9 cellular contexts compared by ENCODE assay signal in the genomic region with DNA sequence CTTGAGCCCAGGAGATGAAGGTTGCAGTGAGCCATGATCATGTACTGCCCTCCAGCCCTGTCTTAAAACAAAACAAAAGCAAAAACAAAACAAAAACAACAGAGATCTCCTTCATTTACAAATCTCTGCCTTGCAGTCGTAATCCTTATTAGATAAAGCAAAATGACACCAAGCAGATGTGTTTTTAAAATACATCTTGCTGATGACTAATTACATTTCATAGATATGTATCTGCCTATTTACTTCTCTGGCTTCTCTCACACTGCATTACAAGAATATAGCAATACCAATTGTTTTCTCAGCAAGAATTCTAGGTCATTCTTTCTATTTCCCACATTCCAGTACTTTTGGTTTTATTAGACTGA. TPM values are rescaled to one million over a fixed set of nuclear protein-coding genes. Genes with fewer than 3 reads are reported as not detected.
DNase-seq lines count a peak whose midpoint lies in the region; ATAC-seq, FAIRE-seq and TF ChIP-seq lines count a peak whose summit lies in the region.
"Had no signal": no experiment of that assay in that cellular context is flagged by ENCODE, and none has a peak within 500 bp of the region (broad histone marks: within the 10 kb centered on the region; RNA-seq: fewer than 3 reads in every experiment).

No MANE protein-coding gene starts in this region.

- ATAC-seq in activated T-helper 17 cell treated with anti-CD3 and anti-CD28 coated beads, Interleukin-2, amount 50 U/mL, for 72 hours (replicated peaks) = peak; percentile 16
- ATAC-seq in stimulated activated memory B cell treated with anti-CD40 and anti-IgM and Interleukin-4, amounts not matched to agents 10 μg/mL and 1 μg/mL and 100 μg/mL, for 72 hours = no peak
- no peak for ATAC-seq in HG02610 (IDR thresholded peaks at IDR 0.05; ENCODE audit: unreplicated experiment)

- H3K9me3 ChIP-seq in right atrium auricular region = no peaks in the 10 kb centered on the region

- no peak for FAIRE-seq in D721Med (lab: Jason Lieb, UNC)

- no peaks in the 10 kb centered on the region for H3K36me3 ChIP-seq in right atrium auricular region

- TF ChIP-seq CTCF in HFFc6 (IDR thresholded peaks at IDR 0.05) = no peak
- TF ChIP-seq CTCF in right atrium auricular region (IDR thresholded peaks at IDR 0.05) = no peak
- no peak for TF ChIP-seq CTCF in D721Med (IDR thresholded peaks at IDR 0.05; ENCODE audit: insufficient read depth, missing control alignments)

- H3K27ac ChIP-seq in right atrium auricular region = peak overlapping the region; percentile 82 to 89

- no peaks in the 10 kb centered on the region for H3K27me3 Mint-ChIP-seq in HFFc6 (ENCODE audit: insufficient read depth)
- no peaks in the 10 kb centered on the region for H3K27me3 Mint-ChIP-seq in activated T-helper 17 cell treated with anti-CD3 and anti-CD28 coated beads, Interleukin-2, amount 50 U/mL, for 72 hours
- no peaks in the 10 kb centered on the region for H3K27me3 Mint-ChIP-seq in stimulated activated memory B cell treated with anti-CD40 and anti-IgM and Interleukin-4, amounts not matched to agents 10 μg/mL and 1 μg/mL and 100 μg/mL, for 72 hours

- H3K27me3 ChIP-seq in right atrium auricular region = no peaks in the 10 kb centered on the region

- peak overlapping the region; percentile 83 for H3K4me3 Mint-ChIP-seq in HFFc6
- H3K4me3 Mint-ChIP-seq in activated T-helper 17 cell treated with anti-CD3 and anti-CD28 coated beads, Interleukin-2, amount 50 U/mL, for 72 hours = peak overlapping the region; percentile 63
- H3K4me3 Mint-ChIP-seq in stimulated activated memory B cell treated with anti-CD40 and anti-IgM and Interleukin-4, amounts not matched to agents 10 μg/mL and 1 μg/mL and 100 μg/mL, for 72 hours = no peak overlapping the region
- H3K4me3 Mint-ChIP-seq: neural crest cell had no signal

- peaks cover 5% of the 10 kb centered on the region for H3K36me3 Mint-ChIP-seq in HFFc6 (ENCODE audit: low read depth)
- peaks cover 70% of the 10 kb centered on the region for H3K36me3 Mint-ChIP-seq in activated T-helper 17 cell treated with anti-CD3 and anti-CD28 coated beads, Interleukin-2, amount 50 U/mL, for 72 hours (ENCODE audit: low read depth)
- H3K36me3 Mint-ChIP-seq in stimulated activated memory B cell treated with anti-CD40 and anti-IgM and Interleukin-4, amounts not matched to agents 10 μg/mL and 1 μg/mL and 100 μg/mL, for 72 hours = peaks cover 24% of the 10 kb centered on the region

- H3K4me3 ChIP-seq in right atrium auricular region = peak overlapping the region in 1 of 2 donors; percentile 23

- peaks cover 87% of the 10 kb centered on the region for H3K4me1 Mint-ChIP-seq in HFFc6 (ENCODE audit: low read depth)
- peaks cover 62% of the 10 kb centered on the region for H3K4me1 Mint-ChIP-seq in activated T-helper 17 cell treated with anti-CD3 and anti-CD28 coated beads, Interleukin-2, amount 50 U/mL, for 72 hours
- peaks cover 79% of the 10 kb centered on the region for H3K4me1 Mint-ChIP-seq in stimulated activated memory B cell treated with anti-CD40 and anti-IgM and Interleukin-4, amounts not matched to agents 10 μg/mL and 1 μg/mL and 100 μg/mL, for 72 hours

- peaks cover 0 to 100% of the 10 kb centered on the region in 2 donors for H3K4me1 ChIP-seq in right atrium auricular region

- H3K27ac Mint-ChIP-seq in HFFc6 = peak overlapping the region; percentile 98
- peak overlapping the region; percentile 91 for H3K27ac Mint-ChIP-seq in activated T-helper 17 cell treated with anti-CD3 and anti-CD28 coated beads, Interleukin-2, amount 50 U/mL, for 72 hours
- peak overlapping the region; percentile 74 for H3K27ac Mint-ChIP-seq in stimulated activated memory B cell treated with anti-CD40 and anti-IgM and Interleukin-4, amounts not matched to agents 10 μg/mL and 1 μg/mL and 100 μg/mL, for 72 hours

- DNase-seq in HFFc6 = peak; percentile 28
- no peak for DNase-seq in right atrium auricular region (ENCODE audit: low spot score)
- DNase-seq in activated effector memory CD4-positive, alpha-beta T cell treated with anti-CD3 and anti-CD28 coated beads, Interleukin-2, amount 50 U/mL, for 16 hours = no peak
- DNase-seq in D721Med (ENCODE audit: insufficient read length, low spot score) = no peak
- DNase-seq in OCI-M1 (lab: John Stamatoyannopoulos, UW) = no peak

- H3K9me3 Mint-ChIP-seq in HFFc6 = no peaks in the 10 kb centered on the region
- H3K9me3 Mint-ChIP-seq in activated T-helper 17 cell treated with anti-CD3 and anti-CD28 coated beads, Interleukin-2, amount 50 U/mL, for 72 hours = no peaks in the 10 kb centered on the region
- H3K9me3 Mint-ChIP-seq in stimulated activated memory B cell treated with anti-CD40 and anti-IgM and Interleukin-4, amounts not matched to agents 10 μg/mL and 1 μg/mL and 100 μg/mL, for 72 hours = no peaks in the 10 kb centered on the region
- H3K9me3 Mint-ChIP-seq: neural crest cell had no signal

RNA-seq across cellular contexts. Expression of a gene that starts 22.8 kb away (rescaled TPM):
- total RNA-seq in HFFc6 (2021; fragmentation: NEBNext Ultra II Directional; extraction: Animal tissue kit (Norgen Biotek cat#: 25700)) = 10 to 100 TPM; 59.0 to 76.5 (median 67.8) TPM
- 10 to 100 TPM; 39.3 to 49.4 TPM for total RNA-seq in activated T-helper 17 cell treated with anti-CD3 and anti-CD28 coated beads, Interleukin-2, amount 50 U/mL, for 72 hours
- 10 to 100 TPM; 68.2 to 84.1 TPM for total RNA-seq in right atrium auricular region

RNA-seq across cellular contexts. Expression of a gene that starts 29.2 kb away (rescaled TPM):
- total RNA-seq in HFFc6 (2021; fragmentation: NEBNext Ultra II Directional; extraction: Animal tissue kit (Norgen Biotek cat#: 25700)) = 100 to 1,000 TPM; 165 to 253 (median 205) TPM
- 100 to 1,000 TPM; 120 to 260 TPM for total RNA-seq in activated T-helper 17 cell treated with anti-CD3 and anti-CD28 coated beads, Interleukin-2, amount 50 U/mL, for 72 hours
- total RNA-seq in right atrium auricular region = 10 to 100 TPM; 24.1 to 28.1 TPM

Comparison
In these comparisons a context has a peak if more than half of its experiments do, and no peak if none do; other contexts are left out.
1. RNA of a gene that starts 29.2 kb away (total RNA-seq): 120 to 260 TPM in activated T-helper 17 cell treated with anti-CD3 and anti-CD28 coated beads, Interleukin-2, amount 50 U/mL, for 72 hours and 165 to 253 TPM in HFFc6; 24.1 to 28.1 TPM in right atrium auricular region; every median in the first group is over 4 times any median in the second.
2. Peak in every context shown above with its lines, with median percentiles within 50 percentile points of each other: H3K27ac Mint-ChIP-seq.